In genomic region chr14:69485701-69486100, GRCh38 we compare ENCODE assay signal across 21 cellular contexts. TPM values are rescaled to one million over a fixed set of nuclear protein-coding genes. Genes with fewer than 3 reads are reported as not detected.
A peak's percentile ranks its signal among the peaks of the same experiment; 100 is the strongest.
DNase-seq lines count a peak whose midpoint lies in the region; ATAC-seq, FAIRE-seq and TF ChIP-seq lines count a peak whose summit lies in the region.
"Had no signal": no experiment of that assay in that cellular context is flagged by ENCODE, and none has a peak within 500 bp of the region (broad histone marks: within the 10 kb centered on the region; RNA-seq: fewer than 3 reads in every experiment).

No MANE protein-coding gene starts in this region.

- FAIRE-seq in HTR-8/SVneo (lab: Jason Lieb, UNC) (peak; percentile 92), urothelium cell line (lab: Jason Lieb, UNC) (peak; percentile 89)
- FAIRE-seq: A204.1, GM12878 had no signal

- peaks cover 32% of the 10 kb centered on the region for H3K4me1 ChIP-seq in neural progenitor cell
- peaks cover 17% of the 10 kb centered on the region for H3K4me1 ChIP-seq in lower lobe of right lung
- H3K4me1 ChIP-seq in tibial artery: peaks cover 0 to 20% (median 16%) of the 10 kb centered on the region in 4 donors
- H3K4me1 ChIP-seq: BE2C, HAP-1 had no signal

- H3K27ac Mint-ChIP-seq in chondrocyte (ENCODE audit: unreplicated experiment) (no peak overlapping the region), neural progenitor cell (no peak overlapping the region)
- H3K27ac Mint-ChIP-seq: CD4-positive, CD25-positive, alpha-beta regulatory T cell; CD8-positive, alpha-beta memory T cell had no signal

- H3K9me3 Mint-ChIP-seq in chondrocyte (ENCODE audit: low read depth) (no peaks in the 10 kb centered on the region), neural progenitor cell (no peaks in the 10 kb centered on the region)
- H3K9me3 Mint-ChIP-seq: CD8-positive, alpha-beta memory T cell had no signal

- intact Hi-C loops in lower lobe of right lung (cut with DNase I) (no loop called here), tibial artery (cut with DNase I; ENCODE audit: low total_unique reads) (no loop called here)

- no peak for ATAC-seq in lower lobe of right lung
- ATAC-seq: GM12878 had no signal

- H3K36me3 ChIP-seq in neural progenitor cell (no peaks in the 10 kb centered on the region), lower lobe of right lung (no peaks in the 10 kb centered on the region), tibial artery (no peaks in the 10 kb centered on the region)
- H3K36me3 ChIP-seq: BE2C, HAP-1 had no signal

- H3K9ac ChIP-seq in neural progenitor cell: no peak overlapping the region

- no peak for DNase-seq in HTR-8/SVneo (ENCODE audit: insufficient read length, low spot score)
- peak; percentile 64 for DNase-seq in chondrocyte (ENCODE audit: low spot score)
- DNase-seq in neural progenitor cell (ENCODE audit: low spot score): no peak
- no peak for DNase-seq in urothelium cell line (ENCODE audit: low spot score)
- no peak for DNase-seq in lower lobe of right lung
- DNase-seq in NCI-H1417 (lab: John Stamatoyannopoulos, UW): no peak
- no peak for DNase-seq in tibial artery
- DNase-seq: ACHN; BE2C; C1 segment of cervical spinal cord; CD4-positive, CD25-positive, alpha-beta regulatory T cell; CD8-positive, alpha-beta memory T cell; COR-L47; DMS 273 treated with DMSO at 0.1 percent for 48 hours; DMS53; DND-41; EL had no signal

- H3K4me2 ChIP-seq in neural progenitor cell: no peak overlapping the region

- TF ChIP-seq CTCF in chondrocyte (IDR thresholded peaks at IDR 0.05) (no peak), neural progenitor cell (IDR thresholded peaks at IDR 0.05) (no peak), lower lobe of right lung (IDR thresholded peaks at IDR 0.05) (no peak), tibial artery (IDR thresholded peaks at IDR 0.05) (no peak)

- H3K36me3 Mint-ChIP-seq in chondrocyte (ENCODE audit: low read depth) (no peaks in the 10 kb centered on the region), neural progenitor cell (no peaks in the 10 kb centered on the region)
- H3K36me3 Mint-ChIP-seq: CD4-positive, CD25-positive, alpha-beta regulatory T cell; CD8-positive, alpha-beta memory T cell had no signal

- H3K27me3 ChIP-seq in neural progenitor cell (peaks cover 81% of the 10 kb centered on the region), lower lobe of right lung (ENCODE audit: low read depth) (peaks cover 57% of the 10 kb centered on the region), tibial artery (peaks cover 0 to 55% of the 10 kb centered on the region in 2 donors)

- peaks cover 18% of the 10 kb centered on the region for H3F3A ChIP-seq in neural progenitor cell (ENCODE audit: low read depth)

- H3K4me3 Mint-ChIP-seq in chondrocyte (ENCODE audit: unreplicated experiment) (no peak overlapping the region), neural progenitor cell (peak overlapping the region; percentile 75)
- H3K4me3 Mint-ChIP-seq: CD4-positive, CD25-positive, alpha-beta regulatory T cell had no signal

- H3K9me3 ChIP-seq in neural progenitor cell (ENCODE audit: low read depth): no peaks in the 10 kb centered on the region
- no peaks in the 10 kb centered on the region for H3K9me3 ChIP-seq in lower lobe of right lung
- H3K9me3 ChIP-seq in tibial artery: no peaks in the 10 kb centered on the region
- H3K9me3 ChIP-seq: BE2C, HAP-1 had no signal

- H3K4me1 Mint-ChIP-seq in chondrocyte (ENCODE audit: low read depth) (peaks cover 4% of the 10 kb centered on the region), neural progenitor cell (peaks cover 36% of the 10 kb centered on the region)

- H4K20me1 ChIP-seq in neural progenitor cell (ENCODE audit: low read depth): peaks cover 47% of the 10 kb centered on the region

- H3K27me3 Mint-ChIP-seq in chondrocyte (ENCODE audit: low read depth) (peaks cover 27% of the 10 kb centered on the region), neural progenitor cell (ENCODE audit: insufficient read depth, low read depth) (peaks cover 53% of the 10 kb centered on the region)

- H3K27ac ChIP-seq in neural progenitor cell (no peak overlapping the region), lower lobe of right lung (no peak overlapping the region), tibial artery (no peak overlapping the region)

- no peak overlapping the region for H3K4me3 ChIP-seq in neural progenitor cell
- no peak overlapping the region for H3K4me3 ChIP-seq in lower lobe of right lung
- H3K4me3 ChIP-seq in tibial artery: no peak overlapping the region
- H3K4me3 ChIP-seq: GM12878, HAP-1 had no signal

- no peaks in the 10 kb centered on the region for H3K79me2 ChIP-seq in neural progenitor cell (ENCODE audit: low read depth)

- no peak overlapping the region for H2AFZ ChIP-seq in neural progenitor cell (replicated peaks)

RNA-seq across cellular contexts. Expression of gene PLEKHD1, which starts 1.2 kb away (rescaled TPM):
- total RNA-seq in chondrocyte (0.08 to 0.15 TPM (median 0.10 TPM) in 3 replicates), neural progenitor cell (ENCODE audit: low replicate concordance) (not detected in 2 replicates), lower lobe of right lung (0.47 TPM)
- total RNA-seq: H4 had no signal
